Comparison of ENCODE assay signal across 1 cellular context in the genomic region with DNA sequence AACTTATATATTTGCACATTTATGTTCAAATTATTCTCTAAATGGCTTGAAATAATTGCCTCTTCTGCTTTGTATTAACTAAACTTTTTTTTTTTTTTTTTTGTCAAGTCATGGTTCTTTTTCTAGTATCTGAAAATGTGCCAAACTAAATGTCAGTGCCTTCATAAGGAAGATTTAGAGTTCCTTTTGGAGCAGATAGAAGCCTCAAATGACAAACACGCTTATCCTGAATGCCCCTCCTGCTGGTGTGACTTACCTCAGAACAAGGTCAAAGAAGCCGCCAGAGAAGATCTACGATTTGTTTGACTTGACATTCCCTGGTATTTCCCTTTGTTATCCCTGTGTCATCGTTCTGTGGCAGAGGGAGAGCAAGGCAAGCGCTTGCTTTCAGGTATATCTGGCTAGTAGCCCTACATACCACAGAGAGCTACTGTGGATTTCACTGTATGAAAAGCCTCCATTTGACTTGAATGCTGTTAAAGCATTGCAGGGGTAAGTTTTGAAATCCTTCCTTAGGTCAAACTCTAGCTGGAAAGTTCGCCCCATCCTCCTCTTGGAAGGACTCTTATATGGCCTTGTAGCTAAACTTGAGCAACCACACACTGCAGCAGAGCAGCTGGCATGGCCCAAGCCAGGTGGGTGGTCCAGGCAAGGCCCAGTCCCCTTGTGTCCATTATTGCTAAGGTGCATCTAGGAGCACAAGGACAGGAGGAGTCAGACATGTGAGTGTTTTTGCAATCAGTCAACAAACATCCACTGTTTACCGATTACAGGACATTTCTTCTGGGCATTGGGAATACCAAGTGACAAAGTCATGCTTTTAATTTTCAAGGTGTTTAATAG.
TF ChIP-seq lines count a peak whose summit lies in the region.

No MANE protein-coding gene starts in this region.

TF ChIP-seq in HepG2, 621 proteins besides CTCF, POLR2A, EP300 and RAD21 (continued from another document and continues in another):
- TF ChIP-seq, protein P1, sequence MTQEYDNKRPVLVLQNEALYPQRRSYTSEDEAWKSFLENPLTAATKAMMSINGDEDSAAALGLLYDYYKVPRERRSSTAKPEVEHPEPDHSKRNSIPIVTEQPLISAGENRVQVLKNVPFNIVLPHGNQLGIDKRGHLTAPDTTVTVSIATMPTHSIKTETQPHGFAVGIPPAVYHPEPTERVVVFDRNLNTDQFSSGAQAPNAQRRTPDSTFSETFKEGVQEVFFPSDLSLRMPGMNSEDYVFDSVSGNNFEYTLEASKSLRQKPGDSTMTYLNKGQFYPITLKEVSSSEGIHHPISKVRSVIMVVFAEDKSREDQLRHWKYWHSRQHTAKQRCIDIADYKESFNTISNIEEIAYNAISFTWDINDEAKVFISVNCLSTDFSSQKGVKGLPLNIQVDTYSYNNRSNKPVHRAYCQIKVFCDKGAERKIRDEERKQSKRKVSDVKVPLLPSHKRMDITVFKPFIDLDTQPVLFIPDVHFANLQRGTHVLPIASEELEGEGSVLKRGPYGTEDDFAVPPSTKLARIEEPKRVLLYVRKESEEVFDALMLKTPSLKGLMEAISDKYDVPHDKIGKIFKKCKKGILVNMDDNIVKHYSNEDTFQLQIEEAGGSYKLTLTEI (CRISPR knock-in tag; conservative IDR thresholded peaks at IDR 0.05) = no peak
- no peak for TF ChIP-seq ZNF24 (IDR thresholded peaks at IDR 0.05)
- TF ChIP-seq, protein P2, sequence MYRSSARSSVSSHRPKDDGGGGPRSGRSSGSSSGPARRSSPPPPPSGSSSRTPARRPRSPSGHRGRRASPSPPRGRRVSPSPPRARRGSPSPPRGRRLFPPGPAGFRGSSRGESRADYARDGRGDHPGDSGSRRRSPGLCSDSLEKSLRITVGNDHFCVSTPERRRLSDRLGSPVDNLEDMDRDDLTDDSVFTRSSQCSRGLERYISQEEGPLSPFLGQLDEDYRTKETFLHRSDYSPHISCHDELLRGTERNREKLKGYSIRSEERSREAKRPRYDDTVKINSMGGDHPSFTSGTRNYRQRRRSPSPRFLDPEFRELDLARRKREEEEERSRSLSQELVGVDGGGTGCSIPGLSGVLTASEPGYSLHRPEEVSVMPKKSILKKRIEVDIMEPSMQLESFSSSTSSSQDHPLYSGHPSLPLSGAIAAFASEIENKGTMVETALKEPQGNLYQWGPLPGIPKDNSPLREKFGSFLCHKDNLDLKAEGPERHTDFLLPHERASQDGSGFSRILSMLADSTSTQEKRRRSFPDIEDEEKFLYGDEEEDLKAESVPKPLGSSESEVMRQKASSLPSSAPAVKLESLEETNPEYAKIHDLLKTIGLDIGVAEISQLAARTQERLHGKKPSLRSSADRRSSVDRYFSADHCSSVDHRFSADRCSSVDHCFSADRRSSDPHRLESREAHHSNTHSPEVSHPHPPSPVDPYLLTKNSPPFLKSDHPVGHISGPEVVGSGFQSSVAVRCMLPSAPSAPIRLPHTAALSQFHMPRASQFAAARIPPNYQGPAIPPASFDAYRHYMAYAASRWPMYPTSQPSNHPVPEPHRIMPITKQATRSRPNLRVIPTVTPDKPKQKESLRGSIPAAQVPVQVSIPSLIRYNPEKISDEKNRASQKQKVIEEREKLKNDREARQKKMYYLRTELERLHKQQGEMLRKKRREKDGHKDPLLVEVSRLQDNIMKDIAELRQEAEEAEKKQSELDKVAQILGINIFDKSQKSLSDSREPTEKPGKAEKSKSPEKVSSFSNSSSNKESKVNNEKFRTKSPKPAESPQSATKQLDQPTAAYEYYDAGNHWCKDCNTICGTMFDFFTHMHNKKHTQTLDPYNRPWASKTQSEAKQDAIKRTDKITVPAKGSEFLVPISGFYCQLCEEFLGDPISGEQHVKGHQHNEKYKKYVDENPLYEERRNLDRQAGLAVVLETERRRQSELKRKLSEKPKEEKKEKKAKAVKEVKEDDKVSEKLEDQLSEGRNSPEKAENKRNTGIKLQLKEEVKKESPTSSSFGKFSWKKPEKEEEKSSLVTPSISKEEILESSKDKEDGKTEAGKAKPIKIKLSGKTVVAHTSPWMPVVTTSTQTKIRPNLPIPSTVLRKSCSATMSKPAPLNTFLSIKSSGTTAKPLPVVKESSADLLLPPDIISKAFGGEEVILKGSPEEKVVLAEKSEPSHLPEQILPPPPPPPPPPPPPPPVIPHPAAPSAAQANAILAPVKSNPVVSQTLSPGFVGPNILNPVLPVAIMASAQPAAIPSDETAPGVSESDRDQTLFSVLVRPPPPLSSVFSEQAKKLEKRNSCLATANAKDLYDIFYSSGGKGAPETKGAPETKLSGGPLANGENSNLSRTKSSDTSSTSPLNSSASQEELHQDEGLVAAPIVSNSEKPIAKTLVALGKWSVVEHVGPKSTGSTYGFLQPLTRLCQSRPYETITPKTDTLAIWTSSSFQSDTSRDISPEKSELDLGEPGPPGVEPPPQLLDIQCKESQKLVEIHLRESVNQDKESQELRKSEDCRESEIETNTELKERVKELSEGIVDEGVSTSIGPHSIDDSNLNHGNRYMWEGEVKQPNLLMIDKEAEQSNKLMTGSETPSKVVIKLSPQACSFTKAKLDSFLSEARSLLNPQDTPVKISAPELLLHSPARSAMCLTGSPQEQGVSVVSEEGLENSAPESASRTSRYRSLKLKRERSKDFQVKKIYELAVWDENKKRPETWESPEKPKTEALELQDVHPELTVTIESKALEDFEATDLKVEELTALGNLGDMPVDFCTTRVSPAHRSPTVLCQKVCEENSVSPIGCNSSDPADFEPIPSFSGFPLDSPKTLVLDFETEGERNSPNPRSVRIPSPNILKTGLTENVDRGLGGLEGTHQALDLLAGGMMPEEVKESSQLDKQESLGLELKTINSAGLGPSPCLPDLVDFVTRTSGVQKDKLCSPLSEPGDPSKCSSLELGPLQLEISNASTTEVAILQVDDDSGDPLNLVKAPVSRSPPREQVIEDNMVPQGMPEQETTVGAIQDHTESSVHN (CRISPR knock-in tag; IDR thresholded peaks at IDR 0.05) = no peak
- TF ChIP-seq FOXA1 (IDR thresholded peaks at IDR 0.05) = no peak
- peak; percentile 84 for TF ChIP-seq FOXA1 (CRISPR knock-in tag; IDR thresholded peaks at IDR 0.05)
- no peak for TF ChIP-seq ZMAT3 (CRISPR knock-in tag; conservative IDR thresholded peaks at IDR 0.05)
- TF ChIP-seq POLR2AphosphoS5 (IDR thresholded peaks at IDR 0.05; ENCODE audit: low read depth, low read length) = 0 out of 2 replicates have a peak, but pooled peaks have one; percentile 23
- TF ChIP-seq ZNF567 (CRISPR knock-in tag; IDR thresholded peaks at IDR 0.05; ENCODE audit: borderline replicate concordance) = no peak
- TF ChIP-seq ZFP62 (CRISPR knock-in tag; IDR thresholded peaks at IDR 0.05) = no peak
- TF ChIP-seq, protein P3, sequence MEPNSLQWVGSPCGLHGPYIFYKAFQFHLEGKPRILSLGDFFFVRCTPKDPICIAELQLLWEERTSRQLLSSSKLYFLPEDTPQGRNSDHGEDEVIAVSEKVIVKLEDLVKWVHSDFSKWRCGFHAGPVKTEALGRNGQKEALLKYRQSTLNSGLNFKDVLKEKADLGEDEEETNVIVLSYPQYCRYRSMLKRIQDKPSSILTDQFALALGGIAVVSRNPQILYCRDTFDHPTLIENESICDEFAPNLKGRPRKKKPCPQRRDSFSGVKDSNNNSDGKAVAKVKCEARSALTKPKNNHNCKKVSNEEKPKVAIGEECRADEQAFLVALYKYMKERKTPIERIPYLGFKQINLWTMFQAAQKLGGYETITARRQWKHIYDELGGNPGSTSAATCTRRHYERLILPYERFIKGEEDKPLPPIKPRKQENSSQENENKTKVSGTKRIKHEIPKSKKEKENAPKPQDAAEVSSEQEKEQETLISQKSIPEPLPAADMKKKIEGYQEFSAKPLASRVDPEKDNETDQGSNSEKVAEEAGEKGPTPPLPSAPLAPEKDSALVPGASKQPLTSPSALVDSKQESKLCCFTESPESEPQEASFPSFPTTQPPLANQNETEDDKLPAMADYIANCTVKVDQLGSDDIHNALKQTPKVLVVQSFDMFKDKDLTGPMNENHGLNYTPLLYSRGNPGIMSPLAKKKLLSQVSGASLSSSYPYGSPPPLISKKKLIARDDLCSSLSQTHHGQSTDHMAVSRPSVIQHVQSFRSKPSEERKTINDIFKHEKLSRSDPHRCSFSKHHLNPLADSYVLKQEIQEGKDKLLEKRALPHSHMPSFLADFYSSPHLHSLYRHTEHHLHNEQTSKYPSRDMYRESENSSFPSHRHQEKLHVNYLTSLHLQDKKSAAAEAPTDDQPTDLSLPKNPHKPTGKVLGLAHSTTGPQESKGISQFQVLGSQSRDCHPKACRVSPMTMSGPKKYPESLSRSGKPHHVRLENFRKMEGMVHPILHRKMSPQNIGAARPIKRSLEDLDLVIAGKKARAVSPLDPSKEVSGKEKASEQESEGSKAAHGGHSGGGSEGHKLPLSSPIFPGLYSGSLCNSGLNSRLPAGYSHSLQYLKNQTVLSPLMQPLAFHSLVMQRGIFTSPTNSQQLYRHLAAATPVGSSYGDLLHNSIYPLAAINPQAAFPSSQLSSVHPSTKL (CRISPR knock-in tag; IDR thresholded peaks at IDR 0.05) = peak; percentile 94
- TF ChIP-seq PAF1 (CRISPR knock-in tag; IDR thresholded peaks at IDR 0.05) = no peak
- TF ChIP-seq, protein P4, sequence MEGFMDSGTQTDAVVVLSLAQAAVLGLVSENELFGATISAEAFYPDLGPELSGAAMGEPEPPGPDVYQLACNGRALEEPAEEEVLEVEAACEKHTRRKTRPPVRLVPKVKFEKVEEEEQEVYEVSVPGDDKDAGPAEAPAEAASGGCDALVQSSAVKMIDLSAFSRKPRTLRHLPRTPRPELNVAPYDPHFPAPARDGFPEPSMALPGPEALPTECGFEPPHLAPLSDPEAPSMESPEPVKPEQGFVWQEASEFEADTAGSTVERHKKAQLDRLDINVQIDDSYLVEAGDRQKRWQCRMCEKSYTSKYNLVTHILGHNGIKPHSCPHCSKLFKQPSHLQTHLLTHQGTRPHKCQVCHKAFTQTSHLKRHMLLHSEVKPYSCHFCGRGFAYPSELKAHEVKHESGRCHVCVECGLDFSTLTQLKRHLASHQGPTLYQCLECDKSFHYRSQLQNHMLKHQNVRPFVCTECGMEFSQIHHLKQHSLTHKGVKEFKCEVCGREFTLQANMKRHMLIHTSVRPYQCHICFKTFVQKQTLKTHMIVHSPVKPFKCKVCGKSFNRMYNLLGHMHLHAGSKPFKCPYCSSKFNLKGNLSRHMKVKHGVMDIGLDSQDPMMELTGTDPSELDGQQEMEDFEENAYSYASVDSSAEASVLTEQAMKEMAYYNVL (CRISPR knock-in tag; IDR thresholded peaks at IDR 0.05; ENCODE audit: borderline replicate concordance) = peak; percentile 53; the same call in 1 of the 2 replicates
- TF ChIP-seq, protein P5, sequence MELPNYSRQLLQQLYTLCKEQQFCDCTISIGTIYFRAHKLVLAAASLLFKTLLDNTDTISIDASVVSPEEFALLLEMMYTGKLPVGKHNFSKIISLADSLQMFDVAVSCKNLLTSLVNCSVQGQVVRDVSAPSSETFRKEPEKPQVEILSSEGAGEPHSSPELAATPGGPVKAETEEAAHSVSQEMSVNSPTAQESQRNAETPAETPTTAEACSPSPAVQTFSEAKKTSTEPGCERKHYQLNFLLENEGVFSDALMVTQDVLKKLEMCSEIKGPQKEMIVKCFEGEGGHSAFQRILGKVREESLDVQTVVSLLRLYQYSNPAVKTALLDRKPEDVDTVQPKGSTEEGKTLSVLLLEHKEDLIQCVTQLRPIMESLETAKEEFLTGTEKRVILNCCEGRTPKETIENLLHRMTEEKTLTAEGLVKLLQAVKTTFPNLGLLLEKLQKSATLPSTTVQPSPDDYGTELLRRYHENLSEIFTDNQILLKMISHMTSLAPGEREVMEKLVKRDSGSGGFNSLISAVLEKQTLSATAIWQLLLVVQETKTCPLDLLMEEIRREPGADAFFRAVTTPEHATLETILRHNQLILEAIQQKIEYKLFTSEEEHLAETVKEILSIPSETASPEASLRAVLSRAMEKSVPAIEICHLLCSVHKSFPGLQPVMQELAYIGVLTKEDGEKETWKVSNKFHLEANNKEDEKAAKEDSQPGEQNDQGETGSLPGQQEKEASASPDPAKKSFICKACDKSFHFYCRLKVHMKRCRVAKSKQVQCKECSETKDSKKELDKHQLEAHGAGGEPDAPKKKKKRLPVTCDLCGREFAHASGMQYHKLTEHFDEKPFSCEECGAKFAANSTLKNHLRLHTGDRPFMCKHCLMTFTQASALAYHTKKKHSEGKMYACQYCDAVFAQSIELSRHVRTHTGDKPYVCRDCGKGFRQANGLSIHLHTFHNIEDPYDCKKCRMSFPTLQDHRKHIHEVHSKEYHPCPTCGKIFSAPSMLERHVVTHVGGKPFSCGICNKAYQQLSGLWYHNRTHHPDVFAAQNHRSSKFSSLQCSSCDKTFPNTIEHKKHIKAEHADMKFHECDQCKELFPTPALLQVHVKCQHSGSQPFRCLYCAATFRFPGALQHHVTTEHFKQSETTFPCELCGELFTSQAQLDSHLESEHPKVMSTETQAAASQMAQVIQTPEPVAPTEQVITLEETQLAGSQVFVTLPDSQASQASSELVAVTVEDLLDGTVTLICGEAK (IDR thresholded peaks at IDR 0.05) = no peak
- TF ChIP-seq, protein P5 (CRISPR knock-in tag; IDR thresholded peaks at IDR 0.05) = no peak; the same call in 1 of the 2 replicates
- no peak for TF ChIP-seq AKAP8 (CRISPR knock-in tag; IDR thresholded peaks at IDR 0.05)
- TF ChIP-seq ZNF354B (CRISPR knock-in tag; IDR thresholded peaks at IDR 0.05) = no peak
- no peak for TF ChIP-seq EHMT2 (IDR thresholded peaks at IDR 0.05; ENCODE audit: borderline replicate concordance, low read depth, low read length)
- TF ChIP-seq ZNF782 (CRISPR knock-in tag; IDR thresholded peaks at IDR 0.05; ENCODE audit: borderline replicate concordance) = no peak
